Comparison of ENCODE assay signal across 8 cellular contexts in the genomic region with DNA sequence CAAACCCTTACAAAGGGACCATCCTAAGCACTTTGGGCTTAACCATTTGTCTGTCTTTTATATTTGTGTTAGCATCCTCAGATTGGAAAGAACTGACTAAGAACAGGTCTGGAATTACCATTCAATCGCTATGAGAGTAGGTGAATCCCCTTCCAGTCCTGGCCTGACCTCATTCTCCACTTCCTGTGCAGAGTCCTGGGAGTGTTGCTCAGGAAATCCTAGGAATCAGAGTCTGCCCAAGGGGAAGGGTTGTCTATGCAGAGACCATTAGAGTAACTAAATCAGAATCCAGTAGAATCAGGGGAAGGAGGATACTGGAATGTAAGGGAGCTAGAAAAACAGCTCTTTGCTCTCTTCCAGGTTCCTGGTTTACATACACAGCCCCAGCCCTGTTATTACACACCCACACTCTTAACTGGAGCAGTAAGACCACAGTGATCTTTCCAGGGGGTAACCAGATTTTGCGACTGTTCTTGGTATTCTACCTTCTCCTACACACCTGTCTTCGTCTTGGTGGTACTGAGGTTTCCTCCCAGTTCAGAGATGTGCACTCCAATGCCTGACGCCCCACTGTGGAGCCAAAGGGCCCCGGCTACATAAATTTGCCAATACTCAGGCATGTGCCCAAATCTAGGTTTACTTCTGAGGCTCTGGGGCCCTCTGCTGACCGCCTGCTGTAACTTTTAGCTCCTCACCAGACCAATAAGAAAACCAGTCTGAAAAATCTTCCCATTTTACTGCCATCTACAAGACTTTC.
A peak's percentile ranks its signal among the peaks of the same experiment; 100 is the strongest.
DNase-seq lines count a peak whose midpoint lies in the region; ATAC-seq, FAIRE-seq and TF ChIP-seq lines count a peak whose summit lies in the region.

No MANE protein-coding gene starts in this region.

- peaks cover 19 to 28% of the 10 kb centered on the region in 2 donors for H3K36me3 Mint-ChIP-seq in CD4-positive, alpha-beta memory T cell

- FAIRE-seq in H54 (lab: Jason Lieb, UNC), result peak; percentile 20

- H3K4me1 ChIP-seq in CD4-positive, alpha-beta memory T cell (ENCODE audit: insufficient read depth, low read length), result peaks cover 42% of the 10 kb centered on the region
- peaks cover 56% of the 10 kb centered on the region for H3K4me1 ChIP-seq in OCI-LY3 (ENCODE audit: low read length)
- peaks cover 14 to 74% (median 63%) of the 10 kb centered on the region in 9 donors for H3K4me1 ChIP-seq in heart right ventricle

- peak overlapping the region in 1 of 8 donors; percentile 15 for H3K4me3 Mint-ChIP-seq in CD4-positive, alpha-beta memory T cell

- CTCF ChIA-PET in CD4-positive, alpha-beta memory T cell (lab: Charles Lee; ENCODE audit: partially characterized antibody), result interaction anchor here (0.8 to 9.7 kb wide), 13 partner anchors 9 to 281 kb away, joined by 3 to 57 read pairs (median 5); no protein-coding TSS in a partner anchor

- peaks cover 19 to 65% (median 45%) of the 10 kb centered on the region in 4 donors for H3K4me1 Mint-ChIP-seq in CD4-positive, alpha-beta memory T cell

- peak overlapping the region in 6 of 7 donors; percentile 25 to 77 (median 58) for H3K27ac Mint-ChIP-seq in CD4-positive, alpha-beta memory T cell

- H3K4me2 ChIP-seq in OCI-LY3 (ENCODE audit: low read length), result peak overlapping the region; percentile 24; the same call in 1 of the 2 replicates

- peak in 1 of 5 donors; percentile 43 for DNase-seq in CD4-positive, alpha-beta memory T cell
- DNase-seq in H54 (ENCODE audit: insufficient read length, low spot score) (peak; percentile 72), amniotic epithelial cell (ENCODE audit: low read depth) (peak; percentile 63), heart right ventricle (peak; percentile 63 to 76), posterior cingulate gyrus (peak; percentile 42 to 95 (median 70))

- TF ChIP-seq CTCF in OCI-LY3 (IDR thresholded peaks at IDR 0.05; ENCODE audit: low read depth, low read length), result peak; percentile 72
- TF ChIP-seq CTCF in heart right ventricle (IDR thresholded peaks at IDR 0.05), result peak; percentile 59 to 84 (median 77)

- H3K4me3 ChIP-seq in CD4-positive, alpha-beta memory T cell (ENCODE audit: low read length in 2 of 2), result no peak overlapping the region
- H3K4me3 ChIP-seq in OCI-LY3 (ENCODE audit: low read length) (no peak overlapping the region), heart right ventricle (peak overlapping the region in 1 of 10 donors; percentile 7)

- H3K9ac ChIP-seq in OCI-LY3 (ENCODE audit: low read length), result peak overlapping the region; percentile 45; the same call in 1 of the 2 replicates

- no peaks in the 10 kb centered on the region for H3K36me3 ChIP-seq in CD4-positive, alpha-beta memory T cell (ENCODE audit: insufficient read depth, low read length)
- H3K36me3 ChIP-seq in OCI-LY3 (replicated peaks; ENCODE audit: low read depth, low read length) (peaks cover 5% of the 10 kb centered on the region), heart right ventricle (peaks cover 0 to 13% (median 0%) of the 10 kb centered on the region in 9 donors)

- no peaks in the 10 kb centered on the region for H3K27me3 ChIP-seq in CD4-positive, alpha-beta memory T cell (ENCODE audit: insufficient read depth, low read length)
- H3K27me3 ChIP-seq in OCI-LY3 (ENCODE audit: low read depth, low read length) (no peaks in the 10 kb centered on the region), heart right ventricle (no peaks in the 10 kb centered on the region)

- POLR2A ChIA-PET in CD4-positive, alpha-beta memory T cell (lab: Charles Lee; ENCODE audit: partially characterized antibody), result interaction anchor here (1.3 to 2.0 kb wide), 3 partner anchors 11 to 29 kb away, joined by 3 to 6 read pairs (median 5); no protein-coding TSS in a partner anchor

- no peaks in the 10 kb centered on the region for H3K9me3 Mint-ChIP-seq in CD4-positive, alpha-beta memory T cell

- H3K79me2 ChIP-seq in OCI-LY3 (ENCODE audit: low read length), result 0 out of 2 replicates have a peak, but pooled peaks cover 8% of the 10 kb centered on the region

- no peak overlapping the region for H3K27ac ChIP-seq in CD4-positive, alpha-beta memory T cell (ENCODE audit: low read depth, low read length)
- H3K27ac ChIP-seq in OCI-LY3 (ENCODE audit: low read length) (peak overlapping the region; percentile 60), heart right ventricle (peak overlapping the region in 8 of 10 donors; percentile 15 to 64 (median 52))

- no peak overlapping the region for H2AFZ ChIP-seq in OCI-LY3 (ENCODE audit: low read depth, low read length)

- TF ChIP-seq POLR2A in H54 (IDR thresholded peaks at IDR 0.05; ENCODE audit: low read depth, low read length), result no peak

- no peaks in the 10 kb centered on the region for H4K20me1 ChIP-seq in OCI-LY3 (ENCODE audit: insufficient read depth, low read length)

- 23 to 29% methylated on average over 6 of the region's 6 CpGs for WGBS in heart right ventricle, 2 donors

- H3K27me3 Mint-ChIP-seq in CD4-positive, alpha-beta memory T cell, result no peaks in the 10 kb centered on the region

- intact Hi-C loops in CD4-positive, alpha-beta memory T cell (cut with micrococcal nuclease), result no loop called here
- intact Hi-C loops in heart right ventricle (cut with DNase I) (loop anchor here in 7 of 10 donors (1.0 to 10.0 kb wide), 5 partner anchors 35 to 313 kb away; no protein-coding TSS in a partner anchor), posterior cingulate gyrus (cut with DNase I) (loop anchor here (5.0 kb wide), 1 partner anchor 185 kb away; no protein-coding TSS in a partner anchor)

- ATAC-seq in heart right ventricle (peak; percentile 77 to 91 (median 82)), GM19035 (IDR thresholded peaks at IDR 0.05; ENCODE audit: unreplicated experiment) (no peak), HG03108 (IDR thresholded peaks at IDR 0.05; ENCODE audit: unreplicated experiment) (no peak)

- no peaks in the 10 kb centered on the region for H3K9me3 ChIP-seq in CD4-positive, alpha-beta memory T cell (ENCODE audit: control insufficient read depth in 1 of 2, low read length in 2 of 2)
- H3K9me3 ChIP-seq in OCI-LY3 (ENCODE audit: insufficient read depth, low read length) (no peaks in the 10 kb centered on the region), heart right ventricle (no peaks in the 10 kb centered on the region)

Comparison
In these comparisons a context has a peak if more than half of its experiments do, and no peak if none do; other contexts are left out.
1. ATAC-seq: peak in heart right ventricle (8 of 8); none in GM19035 (single experiment) and HG03108 (single experiment).